ENCODE assay signal across 1 cellular context in the genomic region with DNA sequence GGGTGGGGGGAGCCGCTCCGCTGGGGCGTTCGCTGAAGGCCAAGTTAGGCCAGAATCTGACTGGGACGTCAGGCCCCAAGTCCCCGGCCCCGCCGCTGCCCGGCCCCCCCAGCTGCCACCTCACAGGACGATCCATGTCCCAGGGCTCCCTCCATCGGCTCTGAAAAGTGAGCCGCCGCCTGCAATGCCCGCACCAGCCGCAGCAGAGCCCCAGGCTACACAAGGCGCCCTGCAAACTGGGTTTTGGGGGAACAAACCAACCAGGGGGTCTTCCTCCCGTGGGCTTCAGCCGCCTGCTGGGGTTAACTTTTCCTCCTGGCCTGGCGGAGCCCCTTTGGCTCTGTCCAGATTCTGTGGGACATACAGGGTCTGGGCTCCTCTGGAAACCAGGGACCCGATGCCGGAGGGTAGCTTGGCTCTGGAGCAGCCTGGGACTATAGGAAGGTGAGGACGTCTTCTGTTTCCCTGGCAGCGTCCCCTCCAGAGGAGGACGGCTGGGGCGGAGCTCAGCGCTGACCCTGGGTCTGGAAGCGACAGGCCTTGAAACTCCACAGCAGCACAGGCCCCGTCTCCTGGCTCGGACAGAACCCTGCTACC.
TF ChIP-seq lines count a peak whose summit lies in the region.

No MANE protein-coding gene starts in this region.

TF ChIP-seq in HCT116, 20 proteins besides CTCF, POLR2A, EP300 and RAD21 (continued from another document):
- TF ChIP-seq REST (IDR thresholded peaks at IDR 0.05; ENCODE audit: low read depth) = no peak
- TF ChIP-seq SIN3A (IDR thresholded peaks at IDR 0.05; ENCODE audit: low read depth) = no peak
- TF ChIP-seq ELF1 (IDR thresholded peaks at IDR 0.05; ENCODE audit: borderline replicate concordance, low read depth) = no peak
- TF ChIP-seq EGR1 (IDR thresholded peaks at IDR 0.05; ENCODE audit: low read depth) = no peak
- TF ChIP-seq EZH2 (IDR thresholded peaks at IDR 0.05) = no peak
